8 cellular contexts compared by ENCODE assay signal in the genomic region with DNA sequence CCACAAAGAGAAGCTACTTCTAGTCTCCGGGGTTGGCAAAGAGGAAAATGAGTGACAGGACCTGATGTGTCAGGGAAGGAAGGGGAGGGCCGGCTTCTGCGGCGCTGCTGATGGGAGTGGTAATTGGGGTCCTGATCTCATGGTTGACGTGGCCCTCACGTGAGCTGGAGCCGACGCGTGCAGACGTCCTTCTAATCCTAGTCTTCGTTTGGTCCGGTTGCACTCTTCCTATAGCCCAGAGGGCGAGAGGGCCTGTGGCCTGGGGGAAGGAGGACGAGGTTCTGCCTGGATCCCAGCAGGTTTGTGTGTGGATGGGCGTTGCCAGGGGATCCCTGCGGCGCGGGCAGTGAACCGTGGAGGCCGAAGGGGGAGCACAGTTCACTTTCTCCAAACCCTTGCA. TPM values are rescaled to one million over a fixed set of nuclear protein-coding genes. Genes with fewer than 3 reads are reported as not detected.
DNase-seq lines count a peak whose midpoint lies in the region; ATAC-seq and TF ChIP-seq lines count a peak whose summit lies in the region.

A gene (plus strand): TSS at position 186 of the 400 bp plus-strand sequence. CDS start 2,384 bp downstream, outside the sequence.

- H3K4me1 ChIP-seq in Panc1 (ENCODE audit: control insufficient read depth, insufficient read depth, low read length): no peaks in the 10 kb centered on the region; the same call in 1 of the 2 replicates
- no peaks in the 10 kb centered on the region for H3K4me1 ChIP-seq in psoas muscle

- H3K27ac ChIP-seq in Panc1 (ENCODE audit: low read length) (peak within 1 kb of the TSS; percentile 34; the same call in 1 of the 2 replicates), psoas muscle (peak within 1 kb of the TSS; percentile 75)

- ATAC-seq in Panc1 (peak; percentile 78), psoas muscle (peak; percentile 83 to 97 (median 94))

- H3K27ac Mint-ChIP-seq in activated naive CD4-positive, alpha-beta T cell treated with anti-CD3 and anti-CD28 coated beads, Interleukin-2, amount 10 ng/mL, durations not matched to agents 7 days and 5 days: no peak within 1 kb of the TSS

- peak; percentile 24 for DNase-seq in activated naive CD4-positive, alpha-beta T cell treated with anti-CD3 and anti-CD28 coated beads, Interleukin-2, amount 10 ng/mL, durations not matched to agents 7 days and 5 days
- no peak for DNase-seq in activated naive CD4-positive, alpha-beta T cell (lab: John Stamatoyannopoulos, UW)
- DNase-seq in Panc1 (ENCODE audit: low read depth, low spot score) (no peak), cardiac fibroblast (ENCODE audit: low read depth in 2 of 2) (peak; percentile 76 to 88), psoas muscle (peak; percentile 65 to 80), GM19238 (ENCODE audit: insufficient read length, low spot score) (no peak), HT-29 (ENCODE audit: low spot score) (no peak)

- no peaks in the 10 kb centered on the region for H3K9me3 Mint-ChIP-seq in activated naive CD4-positive, alpha-beta T cell treated with anti-CD3 and anti-CD28 coated beads, Interleukin-2, amount 10 ng/mL, durations not matched to agents 7 days and 5 days

- intact Hi-C loops in Panc1 (cut with micrococcal nuclease; ENCODE audit: unreplicated experiment) (no loop called here), psoas muscle (cut with DNase I) (loop anchor here in 1 of 2 donors (5.0 kb wide), 1 partner anchor 133 kb away; no protein-coding TSS in a partner anchor)

- WGBS in psoas muscle, 3 donors: 1 to 28% (median 2%) methylated on average over 14 to 20 of the region's 20 CpGs

- H3K27me3 ChIP-seq in Panc1 (ENCODE audit: control insufficient read depth, insufficient read depth, low read length) (no peaks in the 10 kb centered on the region), psoas muscle (ENCODE audit: insufficient read depth in 3 of 3, low read length in 2 of 3) (no peaks in the 10 kb centered on the region)

- TF ChIP-seq CTCF in Panc1 (IDR thresholded peaks at IDR 0.05) (no peak), cardiac fibroblast (IDR thresholded peaks at IDR 0.05; ENCODE audit: low read depth, low read length) (no peak), psoas muscle (IDR thresholded peaks at IDR 0.05) (no peak)

- H3K9me3 ChIP-seq in Panc1 (ENCODE audit: control insufficient read depth, insufficient read depth, low read depth, low read length): no peaks in the 10 kb centered on the region
- no peaks in the 10 kb centered on the region for H3K9me3 ChIP-seq in psoas muscle

- H3K36me3 ChIP-seq in Panc1 (ENCODE audit: control insufficient read depth, insufficient read depth, low read length) (no peaks in the 10 kb centered on the region), psoas muscle (ENCODE audit: insufficient read depth in 1 of 2, low read depth in 1 of 2) (peaks cover 0 to 7% of the 10 kb centered on the region in 2 donors)

- in situ Hi-C loops in Panc1 (cut with HindIII; ENCODE audit: low pct_unique_long_range_greater_than_20kb, low sequenced_read_pairs): no loop called here

- H3K4me1 Mint-ChIP-seq in activated naive CD4-positive, alpha-beta T cell treated with anti-CD3 and anti-CD28 coated beads, Interleukin-2, amount 10 ng/mL, durations not matched to agents 7 days and 5 days: peaks cover 10% of the 10 kb centered on the region

- CTCF ChIA-PET in activated naive CD4-positive, alpha-beta T cell treated with anti-CD3 and anti-CD28 coated beads, Interleukin-2, amount 10 ng/mL, durations not matched to agents 7 days and 5 days (lab: Charles Lee): no interaction called here
- CTCF ChIA-PET in Panc1 (lab: Charles Lee): no interaction called here

- BruUV-seq in Panc1 (replicated peaks; lab: Mats Ljungman, UMichigan): no TSS peak

- POLR2A ChIA-PET in Panc1 (lab: Charles Lee): interaction anchor here (0.6 kb wide), 1 partner anchor 76 kb away, joined by 10 read pairs; no protein-coding TSS in a partner anchor

- H3K4me3 ChIP-seq in Panc1 (ENCODE audit: low read depth in 2 of 2, low read length in 2 of 2) (peak within 1 kb of the TSS; percentile 53 to 88), cardiac fibroblast (replicated peaks in 1 of 2; ENCODE audit: low read depth in 2 of 2, low read length in 2 of 2) (peak within 1 kb of the TSS; percentile 54 to 65), iPS-11a (ENCODE audit: low read depth, low read length) (peak within 1 kb of the TSS; percentile 60), psoas muscle (peak within 1 kb of the TSS; percentile 65)

- H3K27me3 Mint-ChIP-seq in activated naive CD4-positive, alpha-beta T cell treated with anti-CD3 and anti-CD28 coated beads, Interleukin-2, amount 10 ng/mL, durations not matched to agents 7 days and 5 days: peaks cover 11% of the 10 kb centered on the region

- H3K36me3 Mint-ChIP-seq in activated naive CD4-positive, alpha-beta T cell treated with anti-CD3 and anti-CD28 coated beads, Interleukin-2, amount 10 ng/mL, durations not matched to agents 7 days and 5 days: no peaks in the 10 kb centered on the region

- H3K4me3 Mint-ChIP-seq in activated naive CD4-positive, alpha-beta T cell treated with anti-CD3 and anti-CD28 coated beads, Interleukin-2, amount 10 ng/mL, durations not matched to agents 7 days and 5 days: peak within 1 kb of the TSS; percentile 14

RNA-seq across cellular contexts. Expression of the gene that starts here (rescaled TPM):
- total RNA-seq in Panc1 (2021; ENCODE audit: unreplicated experiment) (4.7 TPM), psoas muscle (10 to 100 TPM; 18.0 to 46.9 (median 21.1) TPM)
- polyA plus RNA-seq in Panc1 (2012; ENCODE audit: insufficient read length): 4.7 TPM
- 10 to 100 TPM in 2 of 3 donors, 1 to 10 TPM in 1; 8.7 to 18.7 (median 15.6) TPM for polyA plus RNA-seq in psoas muscle
- not detected in 2 replicates for total RNA-seq in HT-29 (2014; rRNA removed; shearing (Covaris generic))

Comparison
In these comparisons a context has a peak if more than half of its experiments do, and no peak if none do; other contexts are left out.
1. DNase-seq: peak in activated naive CD4-positive, alpha-beta T cell treated with anti-CD3 and anti-CD28 coated beads, Interleukin-2, amount 10 ng/mL, durations not matched to agents 7 days and 5 days (single experiment), cardiac fibroblast (2 of 2) and psoas muscle (2 of 2); none in activated naive CD4-positive, alpha-beta T cell (0 of 4), Panc1 (single experiment), GM19238 (single experiment) and HT-29 (single experiment).
2. Peak in every context shown above with its lines, with median percentiles within 50 percentile points of each other: H3K4me3 ChIP-seq.